In the genomic region with DNA sequence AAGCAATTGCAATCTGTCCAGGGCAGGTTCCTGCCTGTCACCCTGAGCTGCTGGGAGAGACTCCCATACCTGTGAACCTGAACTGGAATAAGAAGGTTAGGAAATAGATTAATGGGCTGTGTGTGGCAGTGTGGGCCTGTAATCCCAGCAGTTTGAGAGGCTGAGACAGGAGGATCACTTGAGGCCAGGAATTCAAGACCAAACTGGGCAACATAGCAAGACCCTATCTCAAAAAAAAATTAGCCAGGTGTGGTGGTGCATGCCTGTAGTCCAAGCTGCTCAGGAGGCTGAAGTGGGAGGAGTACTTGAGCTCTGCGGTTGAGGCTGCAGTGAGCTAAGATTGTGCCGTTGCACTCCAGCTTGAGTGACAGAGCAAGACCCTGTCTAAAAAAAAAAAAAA, we compare ENCODE assay signal across 8 cellular contexts.
"Had no signal": no experiment of that assay in that cellular context is flagged by ENCODE, and none has a peak within 500 bp of the region (broad histone marks: within the 10 kb centered on the region; RNA-seq: fewer than 3 reads in every experiment).

No MANE protein-coding gene starts in this region.

- H3K4me3 Mint-ChIP-seq: GM23338, H9, HFFc6 had no signal

- H3K9me3 Mint-ChIP-seq: H9, HFFc6 had no signal

- DNase-seq: GM23248, GOT3, H7, H9, HCEC 1CT, HFFc6 had no signal

- H3K27ac Mint-ChIP-seq: GM23338, H9, HFFc6 had no signal

- ATAC-seq: GM23338, HCT116 had no signal
